9 cellular contexts compared by ENCODE assay signal in the genomic region with DNA sequence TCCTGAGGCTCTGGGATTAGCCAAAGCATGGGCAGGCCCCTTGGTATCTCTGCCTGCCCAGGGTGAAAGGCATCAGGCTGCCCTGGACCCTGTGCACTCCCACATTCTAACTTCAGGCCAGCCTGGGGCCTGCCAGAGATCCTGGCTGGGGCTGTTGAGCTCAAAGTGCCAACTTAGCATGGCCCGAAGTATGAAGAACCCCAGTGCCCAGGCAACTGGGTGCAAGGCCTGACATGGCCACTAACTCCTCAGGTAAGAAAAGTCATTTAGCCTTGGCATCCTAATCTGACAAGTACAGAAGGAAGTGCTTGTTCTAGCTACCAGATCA. TPM values are rescaled to one million over a fixed set of nuclear protein-coding genes. Genes with fewer than 3 reads are reported as not detected.
DNase-seq lines count a peak whose midpoint lies in the region; ATAC-seq and TF ChIP-seq lines count a peak whose summit lies in the region.
"Had no signal": no experiment of that assay in that cellular context is flagged by ENCODE, and none has a peak within 500 bp of the region (broad histone marks: within the 10 kb centered on the region; RNA-seq: fewer than 3 reads in every experiment).

No MANE protein-coding gene starts in this region.

- H2AFZ ChIP-seq in mammary epithelial cell (ENCODE audit: low read depth, low read length) = no peak overlapping the region

- no peak for TF ChIP-seq CTCF in breast epithelium (IDR thresholded peaks at IDR 0.05)
- TF ChIP-seq CTCF in mammary epithelial cell (conservative IDR thresholded peaks at IDR 0.05 in 1 of 2, IDR thresholded peaks at IDR 0.05 in 1 of 2; ENCODE audit: extremely low read depth in 1 of 2, insufficient read depth in 1 of 2, low read depth in 1 of 2, low read length in 2 of 2) = no peak
- TF ChIP-seq CTCF in upper lobe of left lung (IDR thresholded peaks at IDR 0.05) = no peak

- H3K4me2 ChIP-seq in mammary epithelial cell (ENCODE audit: insufficient read depth, low read depth, low read length) = no peak overlapping the region

- CTCF ChIA-PET in mammary epithelial cell (lab: Charles Lee; ENCODE audit: low non-redundant PET) = no interaction called here

- H3K27ac ChIP-seq in breast epithelium (peak overlapping the region; percentile 70 to 85), mammary epithelial cell (ENCODE audit: insufficient read depth, low read depth, low read length) (no peak overlapping the region), upper lobe of left lung (peak overlapping the region; percentile 86 to 88 (median 86))
- peak overlapping the region; percentile 72 for H3K27ac ChIP-seq in effector memory CD4-positive, alpha-beta T cell (ENCODE audit: insufficient read depth, low read length, poor library complexity, severe bottlenecking)
- H3K27ac ChIP-seq: SJSA1 had no signal

- no peak for TF ChIP-seq POLR2A in breast epithelium (IDR thresholded peaks at IDR 0.05)
- no peak for TF ChIP-seq POLR2A in upper lobe of left lung (IDR thresholded peaks at IDR 0.05)

- peaks cover 95% of the 10 kb centered on the region in 2 donors for H3K4me1 Mint-ChIP-seq in natural killer cell treated with Interleukin-12 subunit alpha and Interleukin-12 subunit beta and Interleukin-15 and Interleukin-18, amount 100 ng/mL, for 72 hours (ENCODE audit: low read depth in 2 of 2)

- H3K4me3 ChIP-seq in breast epithelium (no peak overlapping the region), mammary epithelial cell (replicated peaks in 1 of 3; ENCODE audit: insufficient read depth in 1 of 3, low read depth in 2 of 3, low read length in 3 of 3) (no peak overlapping the region), upper lobe of left lung (no peak overlapping the region)
- H3K4me3 ChIP-seq in effector memory CD4-positive, alpha-beta T cell (ENCODE audit: insufficient read depth, low read depth, low read length, poor library complexity, severe bottlenecking) = no peak overlapping the region
- H3K4me3 ChIP-seq: SJSA1 had no signal

- 89% methylated on average over 1 of the region's 1 CpG for WGBS in mammary epithelial cell (ENCODE audit: low coverage, missing lambda C conversion rate)
- 77% methylated on average over 1 of the region's 1 CpG; no CpG with 5 or more reads in 1 of the 2 donors for WGBS in upper lobe of left lung, 2 donors

- BruUV-seq in mammary epithelial cell (replicated peaks; lab: Mats Ljungman, UMichigan) = no TSS peak

- intact Hi-C loops in breast epithelium (cut with DNase I; ENCODE audit: low total_unique reads) = no loop called here
- intact Hi-C loops in mammary epithelial cell (cut with micrococcal nuclease) = no loop called here

- in situ Hi-C loops in mammary epithelial cell (cut with MboI; ENCODE audit: low sequenced_read_pairs in 2 of 2) = no loop called here

- H3K9me3 ChIP-seq in breast epithelium = no peaks in the 10 kb centered on the region
- H3K9me3 ChIP-seq in mammary epithelial cell (replicated peaks; ENCODE audit: insufficient read depth, low read length) = no peaks in the 10 kb centered on the region
- no peaks in the 10 kb centered on the region for H3K9me3 ChIP-seq in effector memory CD4-positive, alpha-beta T cell (ENCODE audit: control insufficient read depth, low read length)
- H3K9me3 ChIP-seq in upper lobe of left lung = no peaks in the 10 kb centered on the region
- H3K9me3 ChIP-seq: SJSA1 had no signal

- H3K27ac Mint-ChIP-seq in natural killer cell treated with Interleukin-12 subunit alpha and Interleukin-12 subunit beta and Interleukin-15 and Interleukin-18, amount 100 ng/mL, for 72 hours = peak overlapping the region; percentile 93 to 94

- H3K9ac ChIP-seq in mammary epithelial cell (ENCODE audit: insufficient read depth, low read length) = no peak overlapping the region

- no peaks in the 10 kb centered on the region for H3K27me3 Mint-ChIP-seq in natural killer cell treated with Interleukin-12 subunit alpha and Interleukin-12 subunit beta and Interleukin-15 and Interleukin-18, amount 100 ng/mL, for 72 hours

- H3K36me3 ChIP-seq in breast epithelium (no peaks in the 10 kb centered on the region), mammary epithelial cell (ENCODE audit: insufficient read depth, low read length) (peaks cover 7% of the 10 kb centered on the region), upper lobe of left lung (peaks cover 0 to 18% (median 5%) of the 10 kb centered on the region in 4 donors)
- peaks cover 8% of the 10 kb centered on the region for H3K36me3 ChIP-seq in effector memory CD4-positive, alpha-beta T cell (ENCODE audit: control insufficient read depth, insufficient read depth, low read length)

- peaks cover 23% of the 10 kb centered on the region for H3K79me2 ChIP-seq in mammary epithelial cell (ENCODE audit: insufficient read depth, low read length)

- H3K27me3 ChIP-seq in breast epithelium (no peaks in the 10 kb centered on the region), mammary epithelial cell (ENCODE audit: insufficient read depth, low read length) (no peaks in the 10 kb centered on the region), upper lobe of left lung (no peaks in the 10 kb centered on the region)
- no peaks in the 10 kb centered on the region for H3K27me3 ChIP-seq in effector memory CD4-positive, alpha-beta T cell (replicated peaks; ENCODE audit: control insufficient read depth, insufficient read depth, low read length, poor library complexity, severe bottlenecking)
- H3K27me3 ChIP-seq: SJSA1 had no signal

- dilution Hi-C loops in mammary epithelial cell (cut with HindIII; ENCODE audit: low sequenced_read_pairs) = no loop called here

- ATAC-seq in natural killer cell treated with Interleukin-12 subunit alpha and Interleukin-12 subunit beta and Interleukin-15 and Interleukin-18, amount 100 ng/mL, for 72 hours = no peak
- no peak for ATAC-seq in upper lobe of left lung (ENCODE audit: low FRiP score in 2 of 2)
- no peak for ATAC-seq in GM18519 (IDR thresholded peaks at IDR 0.05; ENCODE audit: low FRiP score, unreplicated experiment)

- H3K4me1 ChIP-seq in breast epithelium (peaks cover 25 to 38% of the 10 kb centered on the region in 2 donors), mammary epithelial cell (ENCODE audit: insufficient read depth, low read length) (no peaks in the 10 kb centered on the region), upper lobe of left lung (peaks cover 73 to 98% (median 81%) of the 10 kb centered on the region in 4 donors)
- peaks cover 99% of the 10 kb centered on the region for H3K4me1 ChIP-seq in effector memory CD4-positive, alpha-beta T cell (ENCODE audit: control insufficient read depth, insufficient read depth, low read length, poor library complexity, severe bottlenecking)
- H3K4me1 ChIP-seq: SJSA1 had no signal

- H3K9me3 Mint-ChIP-seq in natural killer cell treated with Interleukin-12 subunit alpha and Interleukin-12 subunit beta and Interleukin-15 and Interleukin-18, amount 100 ng/mL, for 72 hours = no peaks in the 10 kb centered on the region

- no peak for TF ChIP-seq EP300 in upper lobe of left lung (IDR thresholded peaks at IDR 0.05)

- no peak for DNase-seq in breast epithelium (ENCODE audit: low spot score in 2 of 2)
- DNase-seq in mammary epithelial cell = no peak
- DNase-seq in effector memory CD4-positive, alpha-beta T cell = no peak
- no peak for DNase-seq in natural killer cell treated with Interleukin-12 subunit alpha and Interleukin-12 subunit beta and Interleukin-15 and Interleukin-18, amount 100 ng/mL, for 72 hours (ENCODE audit: low spot score)
- DNase-seq in upper lobe of left lung = no peak
- no peak for DNase-seq in OCI-M2 (lab: John Stamatoyannopoulos, UW; ENCODE audit: unreplicated experiment)
- no peak for DNase-seq in stimulated activated CD8-positive, alpha-beta memory T cell treated with anti-CD3 and anti-CD28 coated beads, Interleukin-4, amount 100 ng/mL, for 48 hours

- peak overlapping the region; percentile 61 for H3K4me3 Mint-ChIP-seq in natural killer cell treated with Interleukin-12 subunit alpha and Interleukin-12 subunit beta and Interleukin-15 and Interleukin-18, amount 100 ng/mL, for 72 hours

- H4K20me1 ChIP-seq in mammary epithelial cell (ENCODE audit: insufficient read depth, low read length) = no peaks in the 10 kb centered on the region

- peaks cover 4% of the 10 kb centered on the region for H3K36me3 Mint-ChIP-seq in natural killer cell treated with Interleukin-12 subunit alpha and Interleukin-12 subunit beta and Interleukin-15 and Interleukin-18, amount 100 ng/mL, for 72 hours

RNA-seq across cellular contexts. Expression of gene FAM53B, which starts 43.2 kb away (rescaled TPM):
- total RNA-seq in breast epithelium = 10 to 100 TPM; 17.0 to 39.7 (median 22.8) TPM
- total RNA-seq in mammary epithelial cell = 10 to 100 TPM; 16.2 to 51.8 TPM
- polyA plus RNA-seq in mammary epithelial cell = 9.3 TPM
- polyA minus RNA-seq in mammary epithelial cell = 37.8 TPM
- total RNA-seq in natural killer cell treated with Interleukin-12 subunit alpha and Interleukin-12 subunit beta and Interleukin-15 and Interleukin-18, amount 100 ng/mL, for 72 hours = 10 to 100 TPM; 16.6 to 21.8 TPM
- total RNA-seq in upper lobe of left lung = 10 to 100 TPM; 35.8 to 62.5 (median 47.8) TPM
